In genomic region chr12:107441906-107442305, GRCh38 we compare ENCODE assay signal across 11 cellular contexts.
DNase-seq lines count a peak whose midpoint lies in the region; ATAC-seq and TF ChIP-seq lines count a peak whose summit lies in the region.
"Had no signal": no experiment of that assay in that cellular context is flagged by ENCODE, and none has a peak within 500 bp of the region (broad histone marks: within the 10 kb centered on the region; RNA-seq: fewer than 3 reads in every experiment).

No MANE protein-coding gene starts in this region.

- H3K27me3 Mint-ChIP-seq in CD4-positive, alpha-beta T cell: no peaks in the 10 kb centered on the region

- H3K9me3 ChIP-seq in CD4-positive, alpha-beta T cell (ENCODE audit: control insufficient read depth, low read length): no peaks in the 10 kb centered on the region
- H3K9me3 ChIP-seq in MM.1S (replicated peaks; ENCODE audit: insufficient read depth, low read length): no peaks in the 10 kb centered on the region
- H3K9me3 ChIP-seq: body of pancreas had no signal

- ATAC-seq in CD4-positive, alpha-beta T cell (ENCODE audit: poor library complexity): peak; percentile 57
- ATAC-seq in omental fat pad (ENCODE audit: low FRiP score): peak; percentile 45
- ATAC-seq: body of pancreas, K562 had no signal

- H3K36me3 ChIP-seq in MM.1S (replicated peaks; ENCODE audit: insufficient read depth, low read length) (no peaks in the 10 kb centered on the region), H7 (replicated peaks; ENCODE audit: control insufficient read depth, insufficient read depth, low read length) (no peaks in the 10 kb centered on the region)

- no peak for TF ChIP-seq CTCF in CD4-positive, alpha-beta T cell (IDR thresholded peaks at IDR 0.05)
- no peak for TF ChIP-seq CTCF in MM.1S (IDR thresholded peaks at IDR 0.05; ENCODE audit: low read length)
- no peak for TF ChIP-seq CTCF in coronary artery (IDR thresholded peaks at IDR 0.05)
- no peak for TF ChIP-seq CTCF in omental fat pad (IDR thresholded peaks at IDR 0.05)

- peak overlapping the region; percentile 26; the same call in 1 of the 2 replicates for H3K4me3 ChIP-seq in MM.1S (ENCODE audit: low read length)
- peak overlapping the region; percentile 46 for H3K4me3 ChIP-seq in coronary artery
- no peak overlapping the region for H3K4me3 ChIP-seq in H7 (ENCODE audit: insufficient read depth, low read depth, low read length)
- H3K4me3 ChIP-seq: body of pancreas, K562 had no signal

- H3K27ac Mint-ChIP-seq in CD4-positive, alpha-beta T cell: peak overlapping the region; percentile 56

- peaks cover 4% of the 10 kb centered on the region for H3K36me3 Mint-ChIP-seq in CD4-positive, alpha-beta T cell (ENCODE audit: low read depth)

- CTCF ChIA-PET in CD4-positive, alpha-beta T cell (lab: Charles Lee): no interaction called here

- no peaks in the 10 kb centered on the region for H4K20me1 ChIP-seq in MM.1S (ENCODE audit: insufficient read depth, low read length)

- no peaks in the 10 kb centered on the region for H3F3A ChIP-seq in MM.1S (ENCODE audit: insufficient read depth, low read length)

- H3K4me1 Mint-ChIP-seq in CD4-positive, alpha-beta T cell (ENCODE audit: low read depth): peaks cover 29% of the 10 kb centered on the region

- no peaks in the 10 kb centered on the region for H3K9me2 ChIP-seq in MM.1S (replicated peaks; ENCODE audit: insufficient read depth, low read length)

- H2AFZ ChIP-seq in MM.1S (ENCODE audit: low read length): peak overlapping the region; percentile 36

- H3K4me1 ChIP-seq in MM.1S (ENCODE audit: low read length): no peaks in the 10 kb centered on the region
- H3K4me1 ChIP-seq: body of pancreas had no signal

- no peaks in the 10 kb centered on the region for H3K27me3 ChIP-seq in CD4-positive, alpha-beta T cell (ENCODE audit: control insufficient read depth, insufficient read depth, low read length)
- H3K27me3 ChIP-seq in MM.1S (replicated peaks; ENCODE audit: insufficient read depth, low read length) (no peaks in the 10 kb centered on the region), H7 (ENCODE audit: control insufficient read depth, insufficient read depth, low read length) (no peaks in the 10 kb centered on the region)
- H3K27me3 ChIP-seq: body of pancreas had no signal

- peak overlapping the region; percentile 12; the same call in 1 of the 2 replicates for H3K9ac ChIP-seq in MM.1S (ENCODE audit: low read length)

- DNase-seq in CD4-positive, alpha-beta T cell: no peak
- peak; percentile 42 for DNase-seq in MM.1S
- no peak for DNase-seq in coronary artery (ENCODE audit: low spot score)
- no peak for DNase-seq in omental fat pad (ENCODE audit: low spot score)
- DNase-seq in H7: no peak
- no peak for DNase-seq in NCI-H69 (lab: John Stamatoyannopoulos, UW)
- no peak for DNase-seq in NCI-H2171 (lab: John Stamatoyannopoulos, UW)
- DNase-seq in NCI-H2196 treated with DMSO at 0.1 percent for 48 hours (lab: John Stamatoyannopoulos, UW; ENCODE audit: unreplicated experiment): no peak
- DNase-seq: hypothalamus had no signal

- no peaks in the 10 kb centered on the region for H3K79me2 ChIP-seq in MM.1S (ENCODE audit: low read length)

- no peak overlapping the region for H3K27ac ChIP-seq in CD4-positive, alpha-beta T cell (ENCODE audit: low read depth, low read length)
- H3K27ac ChIP-seq in MM.1S (ENCODE audit: low read length) (no peak overlapping the region), coronary artery (no peak overlapping the region)
- H3K27ac ChIP-seq: body of pancreas had no signal

- POLR2A ChIA-PET in CD4-positive, alpha-beta T cell (lab: Charles Lee): interaction anchor here (1.8 kb wide), 1 partner anchor 121 kb away, joined by 3 read pairs; no protein-coding TSS in a partner anchor

- H3K4me2 ChIP-seq in MM.1S (ENCODE audit: low read depth, low read length): peak overlapping the region; percentile 69

- intact Hi-C loops in CD4-positive, alpha-beta T cell (cut with DNase I, micrococcal nuclease): no loop called here

- peak overlapping the region; percentile 75 for H3K4me3 Mint-ChIP-seq in CD4-positive, alpha-beta T cell

- H3K9me3 Mint-ChIP-seq in CD4-positive, alpha-beta T cell: no peaks in the 10 kb centered on the region
